Comparison of ENCODE assay signal across 14 cellular contexts in genomic region chr4:91936301-91936700, GRCh38.
DNase-seq lines count a peak whose midpoint lies in the region; ATAC-seq and TF ChIP-seq lines count a peak whose summit lies in the region.
"Had no signal": no experiment of that assay in that cellular context is flagged by ENCODE, and none has a peak within 500 bp of the region (broad histone marks: within the 10 kb centered on the region; RNA-seq: fewer than 3 reads in every experiment).

No MANE protein-coding gene starts in this region.

- ATAC-seq in GM18511 (IDR thresholded peaks at IDR 0.05; ENCODE audit: unreplicated experiment) (no peak), HG03139 (IDR thresholded peaks at IDR 0.05; ENCODE audit: unreplicated experiment) (no peak)
- ATAC-seq in natural killer cell treated with Interleukin-12 subunit alpha and Interleukin-12 subunit beta and Interleukin-15 and Interleukin-18, amount 100 ng/mL, for 72 hours, result no peak
- ATAC-seq: activated naive CD8-positive, alpha-beta T cell treated with anti-CD3 and anti-CD28 coated beads, Interleukin-2, amount 50 U/mL, for 24 hours; activated T-cell treated with anti-CD3 and anti-CD28 coated beads, Interleukin-2, amount 50 U/mL, for 4 hours had no signal

- H3K4me1 ChIP-seq in SJCRH30 (no peaks in the 10 kb centered on the region), hepatocyte (ENCODE audit: insufficient read depth) (no peaks in the 10 kb centered on the region)

- peaks cover 5% of the 10 kb centered on the region for H3K36me3 Mint-ChIP-seq in natural killer cell treated with Interleukin-12 subunit alpha and Interleukin-12 subunit beta and Interleukin-15 and Interleukin-18, amount 100 ng/mL, for 72 hours

- no peaks in the 10 kb centered on the region for H4K20me1 ChIP-seq in hepatocyte (ENCODE audit: insufficient read depth, poor library complexity, severe bottlenecking)

- H3K4me2 ChIP-seq in hepatocyte, result no peak overlapping the region

- no peaks in the 10 kb centered on the region for H3K9me2 ChIP-seq in hepatocyte (replicated peaks; ENCODE audit: insufficient read depth)

- no peaks in the 10 kb centered on the region for H3K27me3 Mint-ChIP-seq in natural killer cell treated with Interleukin-12 subunit alpha and Interleukin-12 subunit beta and Interleukin-15 and Interleukin-18, amount 100 ng/mL, for 72 hours
- H3K27me3 Mint-ChIP-seq: activated naive CD8-positive, alpha-beta T cell treated with anti-CD3 and anti-CD28 coated beads, Interleukin-2, amount 50 U/mL, for 24 hours had no signal

- H3K79me2 ChIP-seq in hepatocyte, result no peaks in the 10 kb centered on the region

- WGBS in hepatocyte (ENCODE audit: low lambda C conversion rate, missing lambda C conversion rate), result 59% methylated on average over 3 of the region's 3 CpGs

- no peaks in the 10 kb centered on the region for H3K4me1 Mint-ChIP-seq in natural killer cell treated with Interleukin-12 subunit alpha and Interleukin-12 subunit beta and Interleukin-15 and Interleukin-18, amount 100 ng/mL, for 72 hours (ENCODE audit: low read depth in 2 of 2)
- H3K4me1 Mint-ChIP-seq: activated naive CD8-positive, alpha-beta T cell treated with anti-CD3 and anti-CD28 coated beads, Interleukin-2, amount 50 U/mL, for 24 hours had no signal

- H2AFZ ChIP-seq in hepatocyte, result no peak overlapping the region

- H3K4me3 ChIP-seq in SJCRH30 (no peak overlapping the region), hepatocyte (no peak overlapping the region)

- peaks cover 17% of the 10 kb centered on the region for H3K9me3 Mint-ChIP-seq in natural killer cell treated with Interleukin-12 subunit alpha and Interleukin-12 subunit beta and Interleukin-15 and Interleukin-18, amount 100 ng/mL, for 72 hours

- no peak overlapping the region for H3K27ac Mint-ChIP-seq in natural killer cell treated with Interleukin-12 subunit alpha and Interleukin-12 subunit beta and Interleukin-15 and Interleukin-18, amount 100 ng/mL, for 72 hours
- H3K27ac Mint-ChIP-seq: activated naive CD8-positive, alpha-beta T cell treated with anti-CD3 and anti-CD28 coated beads, Interleukin-2, amount 50 U/mL, for 24 hours had no signal

- H3K27ac ChIP-seq in SJCRH30 (no peak overlapping the region), hepatocyte (no peak overlapping the region)

- H3K9me3 ChIP-seq in SJCRH30 (replicated peaks) (no peaks in the 10 kb centered on the region), hepatocyte (ENCODE audit: low read depth) (peaks cover 3% of the 10 kb centered on the region)

- no peak for TF ChIP-seq CTCF in hepatocyte (IDR thresholded peaks at IDR 0.05; ENCODE audit: poor library complexity)

- DNase-seq in DMS153 treated with DMSO at 0.1 percent for 48 hours (lab: John Stamatoyannopoulos, UW; ENCODE audit: unreplicated experiment) (peak; percentile 65), NCI-H1092 (lab: John Stamatoyannopoulos, UW) (peak; percentile 31), SJCRH30 (peak; percentile 21 to 41), hepatocyte (ENCODE audit: low spot score) (peak; percentile 49)
- DNase-seq in natural killer cell treated with Interleukin-12 subunit alpha and Interleukin-12 subunit beta and Interleukin-15 and Interleukin-18, amount 100 ng/mL, for 72 hours (ENCODE audit: low spot score), result no peak
- no peak for DNase-seq in stimulated activated naive CD4-positive, alpha-beta T cell treated with Interleukin-2 at 50 U/mL for 16 hours (lab: John Stamatoyannopoulos, UW)
- DNase-seq: activated naive CD8-positive, alpha-beta T cell treated with anti-CD3 and anti-CD28 coated beads, Interleukin-2, amount 50 U/mL, for 24 hours; activated T-cell treated with anti-CD3 and anti-CD28 coated beads, Interleukin-2, amount 50 U/mL, for 4 hours; cortex of kidney; EL; MM.1S; Right ventricle myocardium superior had no signal

- no peaks in the 10 kb centered on the region for H3K36me3 ChIP-seq in SJCRH30
- H3K36me3 ChIP-seq in hepatocyte (replicated peaks; ENCODE audit: insufficient read depth, low read depth), result no peaks in the 10 kb centered on the region

- H3K4me3 Mint-ChIP-seq in natural killer cell treated with Interleukin-12 subunit alpha and Interleukin-12 subunit beta and Interleukin-15 and Interleukin-18, amount 100 ng/mL, for 72 hours, result no peak overlapping the region
- H3K4me3 Mint-ChIP-seq: activated naive CD8-positive, alpha-beta T cell treated with anti-CD3 and anti-CD28 coated beads, Interleukin-2, amount 50 U/mL, for 24 hours; activated T-cell treated with anti-CD3 and anti-CD28 coated beads, Interleukin-2, amount 50 U/mL, for 4 hours had no signal

- H3K27me3 ChIP-seq in SJCRH30, result no peaks in the 10 kb centered on the region
- no peaks in the 10 kb centered on the region for H3K27me3 ChIP-seq in hepatocyte

Comparison
In these comparisons a context has a peak if more than half of its experiments do, and no peak if none do; other contexts are left out.
1. DNase-seq: peak in DMS153 treated with DMSO at 0.1 percent for 48 hours (single experiment), NCI-H1092 (single experiment), SJCRH30 (2 of 2) and hepatocyte (single experiment); none in natural killer cell treated with Interleukin-12 subunit alpha and Interleukin-12 subunit beta and Interleukin-15 and Interleukin-18, amount 100 ng/mL, for 72 hours (single experiment) and stimulated activated naive CD4-positive, alpha-beta T cell treated with Interleukin-2 at 50 U/mL for 16 hours (single experiment).